In genomic region chr19:18397242-18398202, GRCh38 we compare ENCODE assay signal across 9 cellular contexts. TPM values are rescaled to one million over a fixed set of nuclear protein-coding genes. Genes with fewer than 3 reads are reported as not detected.
DNase-seq lines count a peak whose midpoint lies in the region; ATAC-seq and TF ChIP-seq lines count a peak whose summit lies in the region.
"Had no signal": no experiment of that assay in that cellular context is flagged by ENCODE, and none has a peak within 500 bp of the region (broad histone marks: within the 10 kb centered on the region; RNA-seq: fewer than 3 reads in every experiment).

Gene LRRC25 (minus strand): TSS chr19:18397622. CDS start chr19:18396963, 659 bp downstream.

- H3K27me3 ChIP-seq in neural progenitor cell, result peaks cover 5% of the 10 kb centered on the region
- H3K27me3 ChIP-seq: SJSA1 had no signal

- peak; percentile 98 for DNase-seq in MV-4-11 (lab: John Stamatoyannopoulos, UW)
- peak; percentile 91 for DNase-seq in neural progenitor cell (ENCODE audit: low spot score)
- DNase-seq in activated naive CD4-positive, alpha-beta T cell treated with anti-CD3 and anti-CD28 coated beads, Interleukin-2, amount 50 U/mL, for 16 hours, result no peak

- TF ChIP-seq CTCF in neural progenitor cell (IDR thresholded peaks at IDR 0.05), result no peak

- peak within 1 kb of the TSS; percentile 83 for H3K27ac Mint-ChIP-seq in neural progenitor cell

- H3K4me1 Mint-ChIP-seq in neural progenitor cell, result peaks cover 20% of the 10 kb centered on the region

- no peaks in the 10 kb centered on the region for H4K20me1 ChIP-seq in neural progenitor cell (ENCODE audit: low read depth)

- H3K4me2 ChIP-seq in neural progenitor cell, result peak within 1 kb of the TSS; percentile 73

- ATAC-seq in esophagus mucosa (peak; percentile 29), HG02610 (IDR thresholded peaks at IDR 0.05; ENCODE audit: unreplicated experiment) (no peak), GM21723 (IDR thresholded peaks at IDR 0.05; ENCODE audit: unreplicated experiment) (no peak), HG03460 (IDR thresholded peaks at IDR 0.05; ENCODE audit: unreplicated experiment) (no peak)

- no peaks in the 10 kb centered on the region for H3K36me3 Mint-ChIP-seq in neural progenitor cell

- H3K4me3 ChIP-seq in GM08714 (ENCODE audit: low read length) (peak within 1 kb of the TSS; percentile 7; the same call in 1 of the 2 replicates), neural progenitor cell (peak within 1 kb of the TSS; percentile 20)
- H3K4me3 ChIP-seq: SJSA1 had no signal

- H3K9me3 ChIP-seq in neural progenitor cell (ENCODE audit: low read depth), result no peaks in the 10 kb centered on the region
- H3K9me3 ChIP-seq: SJSA1 had no signal

- peaks cover 7% of the 10 kb centered on the region for H3K27me3 Mint-ChIP-seq in neural progenitor cell (ENCODE audit: insufficient read depth, low read depth)

- peak within 1 kb of the TSS; percentile 72 for H2AFZ ChIP-seq in neural progenitor cell (replicated peaks)

- no peak within 1 kb of the TSS for H3K27ac ChIP-seq in neural progenitor cell
- H3K27ac ChIP-seq: SJSA1 had no signal

- peak within 1 kb of the TSS; percentile 62 for H3K4me3 Mint-ChIP-seq in neural progenitor cell

- H3K9me3 Mint-ChIP-seq in neural progenitor cell, result no peaks in the 10 kb centered on the region

- H3K36me3 ChIP-seq in neural progenitor cell, result no peaks in the 10 kb centered on the region
- H3K36me3 ChIP-seq: SJSA1 had no signal

- H3K9ac ChIP-seq in neural progenitor cell, result no peak within 1 kb of the TSS

- H3K79me2 ChIP-seq in neural progenitor cell (ENCODE audit: low read depth), result no peaks in the 10 kb centered on the region

- H3F3A ChIP-seq in neural progenitor cell (ENCODE audit: low read depth), result peaks cover 3% of the 10 kb centered on the region

- peaks cover 6% of the 10 kb centered on the region for H3K4me1 ChIP-seq in neural progenitor cell

RNA-seq across cellular contexts. Expression of gene LRRC25, which starts in this region (rescaled TPM):
- total RNA-seq in esophagus mucosa (0.48 TPM), neural progenitor cell (ENCODE audit: low replicate concordance) (0.03 TPM in 1 of 2 replicates, not detected in the other)
- total RNA-seq: SJSA1 had no signal

Comparison
In these comparisons a context has a peak if more than half of its experiments do, and no peak if none do; other contexts are left out.
1. Peak in ATAC-seq in esophagus mucosa; RNA of the gene not detected or under 1 TPM.
2. Peak in DNase-seq, H3K4me3 ChIP-seq and H3K4me2 ChIP-seq in neural progenitor cell; RNA of the gene not detected or under 1 TPM.